15 cellular contexts compared by ENCODE assay signal in the genomic region with DNA sequence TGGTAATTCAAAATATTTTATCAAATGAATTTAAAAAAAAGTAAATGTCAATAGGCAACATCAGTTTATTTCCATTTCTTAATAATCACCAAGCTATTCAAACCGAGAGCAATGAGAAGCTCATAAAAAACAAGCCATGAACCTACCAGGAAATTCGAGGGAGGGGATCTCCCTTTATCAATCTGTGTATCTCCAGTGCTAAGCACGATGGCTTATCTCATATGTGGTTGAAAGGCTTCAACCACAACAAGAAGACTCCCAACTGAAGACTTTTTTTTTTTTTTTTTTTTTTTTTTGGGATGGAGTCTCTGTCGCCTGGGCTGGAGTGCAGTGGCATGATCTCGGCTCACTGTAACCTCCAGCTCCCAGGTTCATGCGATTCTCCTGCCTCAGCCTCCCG.
A peak's percentile ranks its signal among the peaks of the same experiment; 100 is the strongest.
DNase-seq lines count a peak whose midpoint lies in the region; ATAC-seq, FAIRE-seq and TF ChIP-seq lines count a peak whose summit lies in the region.
"Had no signal": no experiment of that assay in that cellular context is flagged by ENCODE, and none has a peak within 500 bp of the region (broad histone marks: within the 10 kb centered on the region; RNA-seq: fewer than 3 reads in every experiment).

No MANE protein-coding gene starts in this region.

- H3K4me3 ChIP-seq in DND-41 (ENCODE audit: low read depth in 1 of 2, low read length in 2 of 2) (no peak overlapping the region), Panc1 (ENCODE audit: low read depth in 2 of 2, low read length in 2 of 2) (no peak overlapping the region), SK-N-SH (ENCODE audit: low read depth in 2 of 2, low read length in 1 of 2) (no peak overlapping the region)
- H3K4me3 ChIP-seq: GM12878, GM23248 had no signal

- H3K79me2 ChIP-seq in DND-41 (ENCODE audit: insufficient read depth, low read length) = no peaks in the 10 kb centered on the region
- H3K79me2 ChIP-seq in SK-N-SH (ENCODE audit: insufficient read depth) = no peaks in the 10 kb centered on the region

- no TSS peak for BruUV-seq in Panc1 (replicated peaks; lab: Mats Ljungman, UMichigan)

- no peak overlapping the region for H3K27ac Mint-ChIP-seq in activated CD4-positive, alpha-beta T cell treated with anti-CD3 and anti-CD28 coated beads, Interleukin-2, amount 10 ng/mL, durations not matched to agents 24 days and 14 days
- H3K27ac Mint-ChIP-seq: CD4-positive, alpha-beta memory T cell had no signal

- H3K4me2 ChIP-seq in DND-41 (ENCODE audit: insufficient read depth, low read length) (no peak overlapping the region), SK-N-SH (no peak overlapping the region)

- POLR2A ChIA-PET in Panc1 (lab: Charles Lee) = no interaction called here
- POLR2A ChIA-PET in SK-N-SH (lab: Yijun Ruan, JAX) = no interaction called here

- H3K9ac ChIP-seq in DND-41 (ENCODE audit: low read depth, low read length) = no peak overlapping the region
- no peak overlapping the region for H3K9ac ChIP-seq in SK-N-SH
- H3K9ac ChIP-seq: GM23248 had no signal

- H2AFZ ChIP-seq in DND-41 (ENCODE audit: low read depth, low read length) = no peak overlapping the region
- H2AFZ ChIP-seq in SK-N-SH (ENCODE audit: low read depth) = no peak overlapping the region
- H2AFZ ChIP-seq: GM23248 had no signal

- no peaks in the 10 kb centered on the region for H3K27me3 ChIP-seq in DND-41 (ENCODE audit: insufficient read depth, low read length, poor library complexity)
- H3K27me3 ChIP-seq in Panc1 (ENCODE audit: control insufficient read depth, insufficient read depth, low read length) = no peaks in the 10 kb centered on the region
- H3K27me3 ChIP-seq in SK-N-SH (ENCODE audit: insufficient read depth) = no peaks in the 10 kb centered on the region

- CTCF ChIA-PET in Panc1 (lab: Charles Lee) = no interaction called here
- CTCF ChIA-PET in SK-N-SH (lab: Yijun Ruan, JAX) = no interaction called here

- no peaks in the 10 kb centered on the region for H3K36me3 ChIP-seq in DND-41 (ENCODE audit: insufficient read depth, low read length)
- H3K36me3 ChIP-seq in Panc1 (ENCODE audit: control insufficient read depth, insufficient read depth, low read length) = no peaks in the 10 kb centered on the region
- H3K36me3 ChIP-seq in SK-N-SH (replicated peaks in 1 of 2; ENCODE audit: control insufficient read depth in 1 of 2, insufficient read depth in 2 of 2, low read length in 1 of 2) = no peaks in the 10 kb centered on the region

- intact Hi-C loops in Panc1 (cut with micrococcal nuclease; ENCODE audit: unreplicated experiment) = no loop called here
- intact Hi-C loops in activated CD4-positive, alpha-beta T cell treated with anti-CD3 and anti-CD28 coated beads, Interleukin-2, amount 10 ng/mL, durations not matched to agents 24 days and 14 days (cut with micrococcal nuclease) = no loop called here

- 68% methylated on average over 6 of the region's 7 CpGs for WGBS in SK-N-SH (ENCODE audit: low lambda C conversion rate)

- H3K27ac ChIP-seq in DND-41 (ENCODE audit: low read length) = no peak overlapping the region
- peak overlapping the region; percentile 29; the same call in 1 of the 2 replicates for H3K27ac ChIP-seq in Panc1 (ENCODE audit: low read length)
- H3K27ac ChIP-seq in SK-N-SH (ENCODE audit: low read depth in 2 of 2, low read length in 1 of 2) = no peak overlapping the region
- H3K27ac ChIP-seq: GM23248 had no signal

- no peak for DNase-seq in DND-41
- no peak for DNase-seq in Panc1 (ENCODE audit: low read depth, low spot score)
- DNase-seq in iris pigment epithelial cell (ENCODE audit: low read depth) = peak; percentile 17
- DNase-seq in urothelium cell line (ENCODE audit: low spot score) = peak; percentile 23
- DNase-seq in activated CD4-positive, alpha-beta T cell treated with anti-CD3 and anti-CD28 coated beads, Interleukin-2, amount 10 ng/mL, durations not matched to agents 24 days and 14 days = no peak
- DNase-seq in SK-N-SH = no peak
- DNase-seq: CD4-positive, alpha-beta memory T cell; GDM1; Karpas-422; NCI-H187; NCI-H446; NK-92 treated with Interleukin-12 subunit alpha and Interleukin-12 subunit beta, amount 100 ng/mL, for 24 hours had no signal

- TF ChIP-seq RAD21 in SK-N-SH (IDR thresholded peaks at IDR 0.05; ENCODE audit: low read length) = no peak

- no peak for TF ChIP-seq CTCF in DND-41 (IDR thresholded peaks at IDR 0.05; ENCODE audit: borderline replicate concordance, extremely low read depth, low read length, poor library complexity, severe bottlenecking)
- TF ChIP-seq CTCF in Panc1 (IDR thresholded peaks at IDR 0.05) = no peak
- TF ChIP-seq CTCF in SK-N-SH (IDR thresholded peaks at IDR 0.05) = no peak

- H3F3A ChIP-seq in SK-N-SH (replicated peaks; ENCODE audit: insufficient read depth) = no peaks in the 10 kb centered on the region

- H4K20me1 ChIP-seq in DND-41 (ENCODE audit: insufficient read depth, low read length) = no peaks in the 10 kb centered on the region
- H4K20me1 ChIP-seq in SK-N-SH (ENCODE audit: insufficient read depth) = no peaks in the 10 kb centered on the region

- peak; percentile 57; the same call in 2 of the 3 replicates for ATAC-seq in DND-41 (ENCODE audit: insufficient read depth, low read depth)
- no peak for ATAC-seq in Panc1
- no peak for ATAC-seq in HG02678 (IDR thresholded peaks at IDR 0.05; ENCODE audit: unreplicated experiment)
- ATAC-seq: GM12878 had no signal

- H3K9me3 ChIP-seq in DND-41 (ENCODE audit: insufficient read depth, low read length, severe bottlenecking) (no peaks in the 10 kb centered on the region), Panc1 (ENCODE audit: control insufficient read depth, insufficient read depth, low read depth, low read length) (no peaks in the 10 kb centered on the region), SK-N-SH (no peaks in the 10 kb centered on the region)

- H3K4me3 Mint-ChIP-seq in activated CD4-positive, alpha-beta T cell treated with anti-CD3 and anti-CD28 coated beads, Interleukin-2, amount 10 ng/mL, durations not matched to agents 24 days and 14 days = no peak overlapping the region
- H3K4me3 Mint-ChIP-seq: CD4-positive, alpha-beta memory T cell had no signal

- in situ Hi-C loops in Panc1 (cut with HindIII; ENCODE audit: low pct_unique_long_range_greater_than_20kb, low sequenced_read_pairs) = no loop called here

- no peak for TF ChIP-seq EP300 in SK-N-SH (IDR thresholded peaks at IDR 0.05; ENCODE audit: borderline replicate concordance in 1 of 2, low read depth in 1 of 2, low read length in 1 of 2)

- no peaks in the 10 kb centered on the region for H3K9me3 Mint-ChIP-seq in activated CD4-positive, alpha-beta T cell treated with anti-CD3 and anti-CD28 coated beads, Interleukin-2, amount 10 ng/mL, durations not matched to agents 24 days and 14 days

- no peaks in the 10 kb centered on the region for H3K4me1 Mint-ChIP-seq in activated CD4-positive, alpha-beta T cell treated with anti-CD3 and anti-CD28 coated beads, Interleukin-2, amount 10 ng/mL, durations not matched to agents 24 days and 14 days
- H3K4me1 Mint-ChIP-seq: CD4-positive, alpha-beta memory T cell had no signal

- no peaks in the 10 kb centered on the region for H3K27me3 Mint-ChIP-seq in activated CD4-positive, alpha-beta T cell treated with anti-CD3 and anti-CD28 coated beads, Interleukin-2, amount 10 ng/mL, durations not matched to agents 24 days and 14 days
- H3K27me3 Mint-ChIP-seq: CD4-positive, alpha-beta memory T cell had no signal

- FAIRE-seq in urothelium cell line (lab: Jason Lieb, UNC) = no peak
- FAIRE-seq: GM12878 had no signal

- H3K9me2 ChIP-seq in SK-N-SH = no peaks in the 10 kb centered on the region

- H3K36me3 Mint-ChIP-seq in activated CD4-positive, alpha-beta T cell treated with anti-CD3 and anti-CD28 coated beads, Interleukin-2, amount 10 ng/mL, durations not matched to agents 24 days and 14 days (ENCODE audit: low read depth) = no peaks in the 10 kb centered on the region
- H3K36me3 Mint-ChIP-seq: CD4-positive, alpha-beta memory T cell had no signal

- H3K4me1 ChIP-seq in DND-41 (ENCODE audit: insufficient read depth, low read length) (no peaks in the 10 kb centered on the region; the same call in 1 of the 2 replicates), Panc1 (ENCODE audit: control insufficient read depth, insufficient read depth, low read length) (no peaks in the 10 kb centered on the region; the same call in 1 of the 2 replicates), SK-N-SH (ENCODE audit: control insufficient read depth in 1 of 2, insufficient read depth in 2 of 2, low read depth in 1 of 2, low read length in 1 of 2) (peaks cover 0 to 5% of the 10 kb centered on the region in 2 experiments; a peak in 2 of 4 replicates)

TF ChIP-seq in SK-N-SH, 30 proteins besides CTCF, POLR2A, EP300 and RAD21 (continues in another document):
- TF ChIP-seq GATA2 (CRISPR knock-in tag; IDR thresholded peaks at IDR 0.05) (no peak), ELF1 (IDR thresholded peaks at IDR 0.05) (no peak), JUND (IDR thresholded peaks at IDR 0.05) (no peak), ZBTB33 (IDR thresholded peaks at IDR 0.05; ENCODE audit: borderline replicate concordance, low read depth) (no peak), FOXM1 (IDR thresholded peaks at IDR 0.05; ENCODE audit: low read depth) (no peak), RXRA (IDR thresholded peaks at IDR 0.05; ENCODE audit: borderline replicate concordance, low read depth) (no peak), TEAD4 (IDR thresholded peaks at IDR 0.05; ENCODE audit: borderline replicate concordance, insufficient read depth) (no peak)
- TF ChIP-seq, protein P1, sequence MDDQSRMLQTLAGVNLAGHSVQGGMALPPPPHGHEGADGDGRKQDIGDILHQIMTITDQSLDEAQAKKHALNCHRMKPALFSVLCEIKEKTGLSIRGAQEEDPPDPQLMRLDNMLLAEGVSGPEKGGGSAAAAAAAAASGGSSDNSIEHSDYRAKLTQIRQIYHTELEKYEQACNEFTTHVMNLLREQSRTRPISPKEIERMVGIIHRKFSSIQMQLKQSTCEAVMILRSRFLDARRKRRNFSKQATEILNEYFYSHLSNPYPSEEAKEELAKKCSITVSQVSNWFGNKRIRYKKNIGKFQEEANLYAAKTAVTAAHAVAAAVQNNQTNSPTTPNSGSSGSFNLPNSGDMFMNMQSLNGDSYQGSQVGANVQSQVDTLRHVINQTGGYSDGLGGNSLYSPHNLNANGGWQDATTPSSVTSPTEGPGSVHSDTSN (IDR thresholded peaks at IDR 0.05) = no peak

Comparison
In these comparisons a context has a peak if more than half of its experiments do, and no peak if none do; other contexts are left out.
1. DNase-seq: peak in iris pigment epithelial cell (single experiment) and urothelium cell line (single experiment); none in DND-41 (single experiment), Panc1 (single experiment), activated CD4-positive, alpha-beta T cell treated with anti-CD3 and anti-CD28 coated beads, Interleukin-2, amount 10 ng/mL, durations not matched to agents 24 days and 14 days (single experiment) and SK-N-SH (single experiment).